In genomic region chr10:92751534-92751811, GRCh38 we compare ENCODE assay signal across 19 cellular contexts.
"Had no signal": no experiment of that assay in that cellular context is flagged by ENCODE, and none has a peak within 500 bp of the region (broad histone marks: within the 10 kb centered on the region; RNA-seq: fewer than 3 reads in every experiment).

No MANE protein-coding gene starts in this region.

- H3K27ac ChIP-seq: coronary artery, lower lobe of right lung, neutrophil, parathyroid adenoma, stomach, tibial artery had no signal

- H3K9me3 Mint-ChIP-seq: effector memory CD8-positive, alpha-beta T cell; immature natural killer cell; stimulated activated effector memory CD8-positive, alpha-beta T cell treated with anti-CD3 and anti-CD28 coated beads, Interleukin-12 subunit alpha, Interleukin-12 subunit beta, amount 100 ng/mL, for 72 hours; type B pancreatic cell had no signal

- H3K79me2 ChIP-seq: parathyroid adenoma had no signal

- H2AFZ ChIP-seq: parathyroid adenoma had no signal

- H3K4me1 ChIP-seq: parathyroid adenoma had no signal

- H3K27ac Mint-ChIP-seq: effector memory CD8-positive, alpha-beta T cell; memory B cell; natural killer cell; progenitor cell of endocrine pancreas; stimulated activated effector memory CD8-positive, alpha-beta T cell treated with anti-CD3 and anti-CD28 coated beads, Interleukin-12 subunit alpha, Interleukin-12 subunit beta, amount 100 ng/mL, for 72 hours; type B pancreatic cell had no signal

- H3K36me3 Mint-ChIP-seq: natural killer cell; stimulated activated effector memory CD8-positive, alpha-beta T cell treated with anti-CD3 and anti-CD28 coated beads, Interleukin-12 subunit alpha, Interleukin-12 subunit beta, amount 100 ng/mL, for 72 hours; type B pancreatic cell had no signal

- H3K9me3 ChIP-seq: lower lobe of right lung, neutrophil, sigmoid colon, stomach, tibial artery had no signal

- H3K4me3 ChIP-seq: coronary artery, lower lobe of right lung, sigmoid colon, stomach, tibial artery had no signal

- H3K27me3 ChIP-seq: neutrophil, sigmoid colon, stomach, tibial artery had no signal

- H3K27me3 Mint-ChIP-seq: effector memory CD8-positive, alpha-beta T cell; memory B cell had no signal

- ATAC-seq: effector memory CD8-positive, alpha-beta T cell; left ventricle myocardium superior; lower lobe of right lung; natural killer cell; stimulated activated effector memory CD8-positive, alpha-beta T cell treated with anti-CD3 and anti-CD28 coated beads, Interleukin-12 subunit alpha, Interleukin-12 subunit beta, amount 100 ng/mL, for 72 hours had no signal

- DNase-seq: effector memory CD8-positive, alpha-beta T cell; hypothalamus; immature natural killer cell; left ventricle myocardium superior; lower lobe of right lung; natural killer cell; sigmoid colon; stimulated activated CD4-positive, alpha-beta T cell treated with anti-CD3 and anti-CD28 coated beads, Interleukin-2, amount 100 ng/mL, for 24 hours; stimulated activated CD4-positive, alpha-beta T cell treated with anti-CD3 and anti-CD28 coated beads, Interleukin-4, amount 100 ng/mL, for 24 hours; stimulated activated naive CD4-positive, alpha-beta T cell treated with Interleukin-2 at 50 U/mL for 16 hours; stomach; tibial artery had no signal

- H3K36me3 ChIP-seq: lower lobe of right lung, neutrophil, sigmoid colon, stomach, tibial artery had no signal

- H3K4me3 Mint-ChIP-seq: effector memory CD8-positive, alpha-beta T cell; immature natural killer cell; memory B cell; natural killer cell; stimulated activated effector memory CD8-positive, alpha-beta T cell treated with anti-CD3 and anti-CD28 coated beads, Interleukin-12 subunit alpha, Interleukin-12 subunit beta, amount 100 ng/mL, for 72 hours; type B pancreatic cell had no signal
